ENCODE assay signal across 7 cellular contexts in the genomic region with DNA sequence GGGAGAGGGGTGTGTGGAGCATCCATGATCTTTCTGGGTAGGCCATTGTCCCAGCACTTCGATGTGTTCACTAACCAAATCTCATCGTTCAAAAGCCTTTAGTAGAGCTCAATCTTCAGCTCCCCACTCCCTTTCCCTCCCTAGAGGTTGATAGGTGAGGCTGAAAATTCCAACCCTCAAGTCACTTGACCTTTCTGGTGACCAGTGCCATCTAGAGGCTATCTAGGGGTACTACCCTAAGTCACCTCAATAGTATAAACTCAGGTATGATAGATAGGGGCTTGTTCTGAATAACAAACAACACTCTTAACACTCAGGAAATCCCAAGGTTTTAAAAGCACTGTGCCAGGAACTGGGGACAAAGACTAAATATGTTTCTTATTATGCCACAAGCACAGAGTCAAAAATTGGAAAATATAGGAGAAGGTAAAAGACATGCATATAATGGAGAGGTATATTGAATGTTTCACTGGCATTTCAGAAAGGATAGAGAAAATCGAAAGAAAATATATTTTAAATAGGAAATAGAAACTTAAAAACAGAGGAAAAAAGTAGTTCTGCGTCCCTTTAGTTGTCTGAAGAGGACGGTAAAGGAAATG. TPM values are rescaled to one million over a fixed set of nuclear protein-coding genes. Genes with fewer than 3 reads are reported as not detected.
DNase-seq lines count a peak whose midpoint lies in the region; ATAC-seq and TF ChIP-seq lines count a peak whose summit lies in the region.

No MANE protein-coding gene starts in this region.

- ATAC-seq in GM21447 (IDR thresholded peaks at IDR 0.05; ENCODE audit: unreplicated experiment) (peak; percentile 60), HG03378 (IDR thresholded peaks at IDR 0.05; ENCODE audit: unreplicated experiment) (no peak)

- peaks cover 6% of the 10 kb centered on the region for H3K4me1 Mint-ChIP-seq in activated CD4-positive, alpha-beta T cell treated with anti-CD3 and anti-CD28 coated beads, Interleukin-2, amount 10 ng/mL, durations not matched to agents 24 days and 14 days
- H3K4me1 Mint-ChIP-seq in type B pancreatic cell (ENCODE audit: unreplicated experiment), result no peaks in the 10 kb centered on the region

- no peak overlapping the region for H3K27ac Mint-ChIP-seq in activated CD4-positive, alpha-beta T cell treated with anti-CD3 and anti-CD28 coated beads, Interleukin-2, amount 10 ng/mL, durations not matched to agents 24 days and 14 days
- H3K27ac Mint-ChIP-seq in type B pancreatic cell, result no peak overlapping the region

- H2AFZ ChIP-seq in hepatocyte, result no peak overlapping the region

- no peaks in the 10 kb centered on the region for H3K27me3 ChIP-seq in hepatocyte

- WGBS in hepatocyte (ENCODE audit: low lambda C conversion rate, missing lambda C conversion rate), result 55% methylated on average over 5 of the region's 5 CpGs

- no peaks in the 10 kb centered on the region for H4K20me1 ChIP-seq in hepatocyte (ENCODE audit: insufficient read depth, poor library complexity, severe bottlenecking)

- H3K4me1 ChIP-seq in hepatocyte (ENCODE audit: insufficient read depth), result no peaks in the 10 kb centered on the region

- no peak overlapping the region for H3K4me2 ChIP-seq in hepatocyte

- peaks cover 43% of the 10 kb centered on the region for H3K27me3 Mint-ChIP-seq in activated CD4-positive, alpha-beta T cell treated with anti-CD3 and anti-CD28 coated beads, Interleukin-2, amount 10 ng/mL, durations not matched to agents 24 days and 14 days
- H3K27me3 Mint-ChIP-seq in type B pancreatic cell, result peaks cover 6% of the 10 kb centered on the region

- H3K9me2 ChIP-seq in hepatocyte (replicated peaks; ENCODE audit: insufficient read depth), result no peaks in the 10 kb centered on the region

- no peaks in the 10 kb centered on the region for H3K36me3 ChIP-seq in hepatocyte (replicated peaks; ENCODE audit: insufficient read depth, low read depth)

- H3K27ac ChIP-seq in hepatocyte, result no peak overlapping the region

- no peak overlapping the region for H3K4me3 Mint-ChIP-seq in activated CD4-positive, alpha-beta T cell treated with anti-CD3 and anti-CD28 coated beads, Interleukin-2, amount 10 ng/mL, durations not matched to agents 24 days and 14 days
- no peak overlapping the region for H3K4me3 Mint-ChIP-seq in type B pancreatic cell

- DNase-seq in DMS53 (lab: John Stamatoyannopoulos, UW) (peak; percentile 85), NCI-H2029 treated with DMSO at 0.1 percent for 48 hours (lab: John Stamatoyannopoulos, UW) (peak; percentile 27), hepatocyte (ENCODE audit: low spot score) (peak; percentile 53), type B pancreatic cell (ENCODE audit: extremely low spot score, unreplicated experiment) (no peak)
- DNase-seq in activated CD4-positive, alpha-beta T cell treated with anti-CD3 and anti-CD28 coated beads, Interleukin-2, amount 10 ng/mL, durations not matched to agents 24 days and 14 days, result peak; percentile 80

- peaks cover 6% of the 10 kb centered on the region for H3K9me3 Mint-ChIP-seq in activated CD4-positive, alpha-beta T cell treated with anti-CD3 and anti-CD28 coated beads, Interleukin-2, amount 10 ng/mL, durations not matched to agents 24 days and 14 days
- H3K9me3 Mint-ChIP-seq in type B pancreatic cell, result peaks cover 5% of the 10 kb centered on the region

- TF ChIP-seq CTCF in hepatocyte (IDR thresholded peaks at IDR 0.05; ENCODE audit: poor library complexity) (peak; percentile 44), type B pancreatic cell (conservative IDR thresholded peaks at IDR 0.05) (peak; percentile 80)

- intact Hi-C loops in activated CD4-positive, alpha-beta T cell treated with anti-CD3 and anti-CD28 coated beads, Interleukin-2, amount 10 ng/mL, durations not matched to agents 24 days and 14 days (cut with micrococcal nuclease), result no loop called here

- no peak overlapping the region for H3K4me3 ChIP-seq in hepatocyte

- no peaks in the 10 kb centered on the region for H3K36me3 Mint-ChIP-seq in activated CD4-positive, alpha-beta T cell treated with anti-CD3 and anti-CD28 coated beads, Interleukin-2, amount 10 ng/mL, durations not matched to agents 24 days and 14 days (ENCODE audit: low read depth)
- H3K36me3 Mint-ChIP-seq in type B pancreatic cell, result no peaks in the 10 kb centered on the region

- H3K79me2 ChIP-seq in hepatocyte, result no peaks in the 10 kb centered on the region

- no peaks in the 10 kb centered on the region for H3K9me3 ChIP-seq in hepatocyte (ENCODE audit: low read depth)

RNA-seq across cellular contexts. Expression of a gene that starts 42.9 kb away (rescaled TPM):
- 185 and 190 TPM in 2 replicates for total RNA-seq in activated CD4-positive, alpha-beta T cell treated with anti-CD3 and anti-CD28 coated beads, Interleukin-2, amount 10 ng/mL, durations not matched to agents 24 days and 14 days
- total RNA-seq in hepatocyte (1.4 and 2.6 TPM in 2 replicates), type B pancreatic cell (ENCODE audit: low replicate concordance) (not detected in 2 replicates)
- 0.79 and 2.1 TPM in 2 replicates for polyA plus RNA-seq in hepatocyte

Comparison
In these comparisons a context has a peak if more than half of its experiments do, and no peak if none do; other contexts are left out.
1. RNA of a gene that starts 42.9 kb away (total RNA-seq): 185 to 190 TPM in activated CD4-positive, alpha-beta T cell treated with anti-CD3 and anti-CD28 coated beads, Interleukin-2, amount 10 ng/mL, durations not matched to agents 24 days and 14 days; 1.4 to 2.6 TPM in hepatocyte and not detected in type B pancreatic cell; every median in the first group is over 10 times any median in the second.